Comparison of ENCODE assay signal across 14 cellular contexts in genomic region chr15:79981861-79982455, GRCh38. TPM values are rescaled to one million over a fixed set of nuclear protein-coding genes. Genes with fewer than 3 reads are reported as not detected.
A peak's percentile ranks its signal among the peaks of the same experiment; 100 is the strongest.
DNase-seq lines count a peak whose midpoint lies in the region; ATAC-seq and TF ChIP-seq lines count a peak whose summit lies in the region.
"Had no signal": no experiment of that assay in that cellular context is flagged by ENCODE, and none has a peak within 500 bp of the region (broad histone marks: within the 10 kb centered on the region; RNA-seq: fewer than 3 reads in every experiment).

No MANE protein-coding gene starts in this region.

- no peaks in the 10 kb centered on the region for H3F3A ChIP-seq in GM23338 (replicated peaks; ENCODE audit: low read depth)

- DNase-seq in GM13977 (ENCODE audit: low spot score) (peak; percentile 43), GM23338 (ENCODE audit: low spot score) (no peak), NCI-H69 (lab: John Stamatoyannopoulos, UW) (peak; percentile 23), naive B cell (peak; percentile 18), midbrain (lab: John Stamatoyannopoulos, UW) (no peak), NCI-H226 (no peak)
- DNase-seq in activated CD4-positive, alpha-beta T cell treated with anti-CD3 and anti-CD28 coated beads for 4 hours = no peak
- DNase-seq: activated CD4-positive, CD25-positive, alpha-beta regulatory T cell; activated naive CD4-positive, alpha-beta T cell treated with anti-CD3 and anti-CD28 coated beads for 36 hours; foreskin keratinocyte; PC-3 had no signal

- in situ Hi-C loops in GM13977 (cut with MboI; ENCODE audit: low pct_unique_long_range_greater_than_20kb, low sequenced_read_pairs, unreplicated experiment) = no loop called here

- H4K20me1 ChIP-seq in GM23338 (replicated peaks; ENCODE audit: insufficient read depth) = no peaks in the 10 kb centered on the region

- H3K27me3 Mint-ChIP-seq in GM23338 (ENCODE audit: insufficient read depth, low read depth, poor library complexity) (peaks cover 2% of the 10 kb centered on the region), naive B cell (peaks cover 9 to 32% (median 11%) of the 10 kb centered on the region in 3 donors)

- no peaks in the 10 kb centered on the region for H3K9me3 Mint-ChIP-seq in GM23338
- H3K9me3 Mint-ChIP-seq in naive B cell = no peaks in the 10 kb centered on the region
- H3K9me3 Mint-ChIP-seq: activated naive CD4-positive, alpha-beta T cell treated with anti-CD3 and anti-CD28 coated beads for 36 hours had no signal

- H3K4me2 ChIP-seq in GM23338 = no peak overlapping the region

- no peaks in the 10 kb centered on the region for H3K9me2 ChIP-seq in GM23338 (ENCODE audit: insufficient read depth)

- H3K4me3 ChIP-seq in GM23338 = no peak overlapping the region
- H3K4me3 ChIP-seq: coronary artery had no signal

- ATAC-seq in GM23338 (no peak), naive B cell (ENCODE audit: low read depth in 2 of 2) (no peak), GM21619 (IDR thresholded peaks at IDR 0.05; ENCODE audit: unreplicated experiment) (no peak)
- ATAC-seq: foreskin keratinocyte, PC-3 had no signal

- H2AFZ ChIP-seq in GM23338 = peak overlapping the region; percentile 48; the same call in 1 of the 2 replicates

- H3K36me3 Mint-ChIP-seq in GM23338 (ENCODE audit: low read depth) (no peaks in the 10 kb centered on the region), naive B cell (peaks cover 0 to 10% of the 10 kb centered on the region in 2 donors)

- no peaks in the 10 kb centered on the region for H3K36me3 ChIP-seq in GM23338 (ENCODE audit: insufficient read depth)

- no peak overlapping the region for H3K4me3 Mint-ChIP-seq in GM23338
- H3K4me3 Mint-ChIP-seq in naive B cell = no peak overlapping the region
- H3K4me3 Mint-ChIP-seq: activated naive CD4-positive, alpha-beta T cell treated with anti-CD3 and anti-CD28 coated beads for 36 hours had no signal

- H3K27me3 ChIP-seq in GM23338 (ENCODE audit: insufficient read depth) = no peaks in the 10 kb centered on the region

- H3K27ac Mint-ChIP-seq in GM23338 = no peak overlapping the region
- peak overlapping the region in 4 of 6 donors; percentile 32 to 92 (median 74) for H3K27ac Mint-ChIP-seq in naive B cell
- H3K27ac Mint-ChIP-seq: activated naive CD4-positive, alpha-beta T cell treated with anti-CD3 and anti-CD28 coated beads for 36 hours had no signal

- TF ChIP-seq CTCF in GM13977 (IDR thresholded peaks at IDR 0.05; ENCODE audit: extremely low read depth, insufficient read depth, missing control alignments) (no peak), GM23338 (conservative IDR thresholded peaks at IDR 0.05; ENCODE audit: low read depth in 2 of 2) (no peak)

- H3K4me1 Mint-ChIP-seq in GM23338 (no peaks in the 10 kb centered on the region), naive B cell (peaks cover 43 to 48% (median 45%) of the 10 kb centered on the region in 3 donors)

- H3K27ac ChIP-seq in GM23338 (ENCODE audit: low read depth) = no peak overlapping the region
- H3K27ac ChIP-seq: coronary artery, foreskin keratinocyte had no signal

- no peaks in the 10 kb centered on the region for H3K4me1 ChIP-seq in GM23338 (ENCODE audit: insufficient read depth)
- H3K4me1 ChIP-seq: foreskin keratinocyte had no signal

- H3K79me2 ChIP-seq in GM23338 (replicated peaks; ENCODE audit: insufficient read depth) = no peaks in the 10 kb centered on the region

TF ChIP-seq in GM23338, 12 proteins besides CTCF, POLR2A, EP300 and RAD21:
- no peak for TF ChIP-seq EZH2 (IDR thresholded peaks at IDR 0.05; ENCODE audit: low read depth, unreplicated experiment)
- no peak for TF ChIP-seq STAT1 (IDR thresholded peaks at IDR 0.05; ENCODE audit: unreplicated experiment)

RNA-seq across cellular contexts. Expression of gene BCL2A1, which starts 11.0 kb away (rescaled TPM):
- total RNA-seq in GM23338 (2014; rRNA removed; shearing (Covaris generic)) = not detected in 2 replicates
- 0.28 TPM in 1 of 2 replicates, not detected in the other for polyA plus RNA-seq in GM23338 (2016; fragmentation: Nextera tagmentation; extraction: Ambion mirVana)
- polyA plus RNA-seq in naive B cell (ENCODE audit: low read depth in 6 of 6) = 10 to 100 TPM; 30.9 to 58.4 (median 44.4) TPM
- total RNA-seq: foreskin keratinocyte, lung microvascular endothelial cell had no signal
- polyA plus RNA-seq: foreskin keratinocyte had no signal

Comparison
In these comparisons a context has a peak if more than half of its experiments do, and no peak if none do; other contexts are left out.
1. DNase-seq: peak in GM13977 (single experiment), NCI-H69 (single experiment) and naive B cell (single experiment); none in GM23338 (single experiment), activated CD4-positive, alpha-beta T cell treated with anti-CD3 and anti-CD28 coated beads for 4 hours (0 of 2), midbrain (single experiment) and NCI-H226 (single experiment).
2. RNA of gene BCL2A1, which starts 11.0 kb away (polyA plus RNA-seq): 30.9 to 58.4 TPM in naive B cell; 0.28 TPM in GM23338; every median in the first group is over 10 times any median in the second.